ENCODE assay signal across 16 cellular contexts in genomic region chr7:542131-542934, GRCh38. TPM values are rescaled to one million over a fixed set of nuclear protein-coding genes. Genes with fewer than 3 reads are reported as not detected.
DNase-seq lines count a peak whose midpoint lies in the region; ATAC-seq and TF ChIP-seq lines count a peak whose summit lies in the region.
"Had no signal": no experiment of that assay in that cellular context is flagged by ENCODE, and none has a peak within 500 bp of the region (broad histone marks: within the 10 kb centered on the region; RNA-seq: fewer than 3 reads in every experiment).

No MANE protein-coding gene starts in this region.

- no peak overlapping the region for H3K4me3 ChIP-seq in RWPE2 (ENCODE audit: severe bottlenecking)
- H3K4me3 ChIP-seq in right cardiac atrium (ENCODE audit: low read length), result no peak overlapping the region
- H3K4me3 ChIP-seq in smooth muscle cell, result no peak overlapping the region
- H3K4me3 ChIP-seq: thyroid gland had no signal

- H3K27me3 Mint-ChIP-seq in Calu3 (ENCODE audit: unreplicated experiment), result no peaks in the 10 kb centered on the region

- peak overlapping the region; percentile 74 for H3K4me2 ChIP-seq in smooth muscle cell

- no peak overlapping the region for H2AFZ ChIP-seq in smooth muscle cell (ENCODE audit: low read depth)

- TF ChIP-seq CTCF in Calu3 (IDR thresholded peaks at IDR 0.05; ENCODE audit: unreplicated experiment), result no peak
- no peak for TF ChIP-seq CTCF in RWPE2 (IDR thresholded peaks at IDR 0.05; ENCODE audit: poor library complexity, severe bottlenecking)
- no peak for TF ChIP-seq CTCF in smooth muscle cell (IDR thresholded peaks at IDR 0.05; ENCODE audit: borderline replicate concordance, insufficient read depth, poor library complexity, severe bottlenecking)

- peaks cover 31% of the 10 kb centered on the region for H3F3A ChIP-seq in smooth muscle cell (ENCODE audit: low read depth)

- ATAC-seq in RWPE2 (ENCODE audit: low read depth) (no peak), right cardiac atrium (no peak), HG03135 (IDR thresholded peaks at IDR 0.05; ENCODE audit: unreplicated experiment) (no peak), HG02970 (IDR thresholded peaks at IDR 0.05; ENCODE audit: low FRiP score, unreplicated experiment) (no peak)
- ATAC-seq: T-cell had no signal

- BruUV-seq in Calu3 (replicated peaks; lab: Mats Ljungman, UMichigan), result no TSS peak

- CTCF ChIA-PET in Calu3 (lab: Charles Lee), result interaction anchor here (1.7 kb wide), 1 partner anchor 11 kb away, joined by 5 read pairs; no protein-coding TSS in a partner anchor

- peaks cover 35% of the 10 kb centered on the region for H3K36me3 Mint-ChIP-seq in Calu3 (ENCODE audit: insufficient read depth, unreplicated experiment)
- H3K36me3 Mint-ChIP-seq: T-cell had no signal

- no peaks in the 10 kb centered on the region for H3K27me3 ChIP-seq in RWPE2 (ENCODE audit: insufficient read depth, poor library complexity, severe bottlenecking)
- H3K27me3 ChIP-seq in right cardiac atrium (ENCODE audit: control insufficient read depth, insufficient read depth), result no peaks in the 10 kb centered on the region
- no peaks in the 10 kb centered on the region for H3K27me3 ChIP-seq in smooth muscle cell (ENCODE audit: low read depth)
- H3K27me3 ChIP-seq: thyroid gland had no signal

- intact Hi-C loops in Calu3 (cut with micrococcal nuclease; ENCODE audit: unreplicated experiment), result no loop called here
- intact Hi-C loops in right cardiac atrium (cut with DNase I), result no loop called here

- H3K4me3 Mint-ChIP-seq in Calu3 (ENCODE audit: low read depth, unreplicated experiment), result peak overlapping the region; percentile 25
- H3K4me3 Mint-ChIP-seq: memory B cell, T-cell had no signal

- H4K20me1 ChIP-seq in smooth muscle cell (ENCODE audit: low read depth), result no peaks in the 10 kb centered on the region

- H3K27ac Mint-ChIP-seq in Calu3 (ENCODE audit: unreplicated experiment), result peak overlapping the region; percentile 70
- H3K27ac Mint-ChIP-seq: memory B cell, T-cell had no signal

- H3K9me3 ChIP-seq in RWPE2 (ENCODE audit: severe bottlenecking) (no peaks in the 10 kb centered on the region), right cardiac atrium (ENCODE audit: control insufficient read depth, low read length) (no peaks in the 10 kb centered on the region), smooth muscle cell (replicated peaks; ENCODE audit: low read depth) (no peaks in the 10 kb centered on the region)
- H3K9me3 ChIP-seq: thyroid gland had no signal

- peak overlapping the region; percentile 52 for H3K9ac ChIP-seq in smooth muscle cell (ENCODE audit: low read depth)

- H3K27ac ChIP-seq in RWPE2 (ENCODE audit: poor library complexity, severe bottlenecking) (peak overlapping the region; percentile 78), right cardiac atrium (ENCODE audit: low read length) (no peak overlapping the region), smooth muscle cell (ENCODE audit: low read depth) (peak overlapping the region; percentile 88)
- H3K27ac ChIP-seq: C4-2B, thyroid gland had no signal

- peaks cover 50% of the 10 kb centered on the region for H3K4me1 Mint-ChIP-seq in Calu3 (ENCODE audit: low read depth, unreplicated experiment)
- H3K4me1 Mint-ChIP-seq: memory B cell, T-cell had no signal

- 77% methylated on average over 34 of the region's 34 CpGs for WGBS in right cardiac atrium
- 72% methylated on average over 34 of the region's 34 CpGs for WGBS in smooth muscle cell (ENCODE audit: low lambda C conversion rate)

- H3K4me1 ChIP-seq in RWPE2 (ENCODE audit: insufficient read depth, poor library complexity, severe bottlenecking) (peaks cover 30% of the 10 kb centered on the region), right cardiac atrium (ENCODE audit: control insufficient read depth, insufficient read depth, low read length) (no peaks in the 10 kb centered on the region), smooth muscle cell (ENCODE audit: low read depth) (peaks cover 24% of the 10 kb centered on the region)

- H3K79me2 ChIP-seq in smooth muscle cell (ENCODE audit: low read depth), result no peaks in the 10 kb centered on the region

- H3K36me3 ChIP-seq in RWPE2 (ENCODE audit: low read depth), result no peaks in the 10 kb centered on the region
- H3K36me3 ChIP-seq in smooth muscle cell (ENCODE audit: low read depth), result no peaks in the 10 kb centered on the region
- H3K36me3 ChIP-seq: thyroid gland had no signal

- DNase-seq in Calu3 (no peak), RWPE2 (ENCODE audit: low spot score) (no peak), right cardiac atrium (peak in 2 of 3 donors; percentile 6 to 10), smooth muscle cell (lab: John Stamatoyannopoulos, UW; ENCODE audit: unreplicated experiment) (no peak), UCSD-AML1 (lab: John Stamatoyannopoulos, UW; ENCODE audit: unreplicated experiment) (no peak)
- DNase-seq: activated CD4-positive, CD25-positive, alpha-beta regulatory T cell; NCI-H1105 treated with DMSO at 0.1 percent for 48 hours; NCI-H510A; OCI-M1; T-cell; thyroid gland had no signal

- no peaks in the 10 kb centered on the region for H3K9me3 Mint-ChIP-seq in Calu3 (ENCODE audit: low read depth, unreplicated experiment)

RNA-seq across cellular contexts. Expression of gene PDGFA, which starts 22.7 kb away (rescaled TPM):
- total RNA-seq in Calu3 (2022) (4.5 and 6.4 TPM in 2 replicates), right cardiac atrium (10 to 100 TPM; 32.2 to 44.3 (median 38.4) TPM), smooth muscle cell (68.1 and 97.2 TPM in 2 replicates)
- polyA plus RNA-seq in right cardiac atrium (18.3 TPM), smooth muscle cell (32.0 and 33.7 TPM in 2 replicates)
- polyA plus RNA-seq: IgD-negative memory B cell had no signal

Comparison
In these comparisons a context has a peak if more than half of its experiments do, and no peak if none do; other contexts are left out.
1. DNase-seq: peak in right cardiac atrium (2 of 3); none in Calu3 (single experiment), RWPE2 (single experiment), smooth muscle cell (single experiment) and UCSD-AML1 (single experiment).